ENCODE assay signal across 8 cellular contexts in the genomic region with DNA sequence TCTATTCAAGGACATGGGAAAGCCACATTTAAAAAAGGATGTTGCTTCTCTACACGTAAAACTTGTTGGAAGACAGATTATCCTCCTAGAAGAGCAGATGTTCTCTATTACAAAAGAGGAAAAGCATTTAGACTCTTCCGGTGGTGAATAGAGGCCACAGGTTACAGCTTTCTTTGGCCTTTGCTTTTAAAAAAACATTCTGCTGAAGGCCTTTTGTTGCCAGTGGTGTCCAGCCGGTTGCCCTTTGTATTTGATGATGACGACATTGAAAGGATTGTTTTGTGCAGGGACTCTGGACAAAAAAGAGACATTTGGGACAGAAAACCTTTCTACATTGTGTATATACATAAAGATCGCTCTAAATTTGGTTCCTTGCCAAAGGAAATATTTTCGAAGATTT.
DNase-seq lines count a peak whose midpoint lies in the region; ATAC-seq and TF ChIP-seq lines count a peak whose summit lies in the region.
"Had no signal": no experiment of that assay in that cellular context is flagged by ENCODE, and none has a peak within 500 bp of the region (broad histone marks: within the 10 kb centered on the region; RNA-seq: fewer than 3 reads in every experiment).

No MANE protein-coding gene starts in this region.

- peaks cover 6 to 48% of the 10 kb centered on the region in 2 donors for H3K4me1 ChIP-seq in ascending aorta
- peaks cover 7 to 40% (median 29%) of the 10 kb centered on the region in 6 donors for H3K4me1 ChIP-seq in spleen

- TF ChIP-seq CTCF in NB4 (IDR thresholded peaks at IDR 0.05; ENCODE audit: low read depth, low read length) (no peak), ascending aorta (IDR thresholded peaks at IDR 0.05) (no peak), spleen (IDR thresholded peaks at IDR 0.05 in 8 of 11, conservative IDR thresholded peaks at IDR 0.05 in 3 of 11) (no peak)

- H3K4me3 ChIP-seq in NB4 (ENCODE audit: low read depth, low read length) (no peak overlapping the region), ascending aorta (no peak overlapping the region), spleen (no peak overlapping the region)

- peak; percentile 60 for DNase-seq in NB4 (ENCODE audit: low read depth)
- no peak for DNase-seq in ascending aorta (ENCODE audit: low spot score in 2 of 2)
- peak; percentile 37 for DNase-seq in hepatic stellate cell (ENCODE audit: low spot score)
- DNase-seq in spleen, result no peak
- no peak for DNase-seq in middle frontal gyrus (ENCODE audit: extremely low spot score, low spot score)
- DNase-seq: NCI-H1694 had no signal

- TF ChIP-seq POLR2A in NB4 (IDR thresholded peaks at IDR 0.05; ENCODE audit: extremely low read depth, insufficient read length) (no peak), spleen (IDR thresholded peaks at IDR 0.05) (no peak)

- H3K27ac ChIP-seq in ascending aorta, result peak overlapping the region; percentile 31 to 73
- peak overlapping the region; percentile 23 to 76 (median 68) for H3K27ac ChIP-seq in spleen

- H3K36me3 ChIP-seq in ascending aorta (no peaks in the 10 kb centered on the region), spleen (no peaks in the 10 kb centered on the region)

- no peaks in the 10 kb centered on the region for H3K27me3 ChIP-seq in ascending aorta
- H3K27me3 ChIP-seq in spleen (replicated peaks in 1 of 7), result no peaks in the 10 kb centered on the region

- intact Hi-C loops in ascending aorta (cut with DNase I), result loop anchor here (5.0 kb wide), 1 partner anchor 35 kb away; no protein-coding TSS in a partner anchor
- intact Hi-C loops in spleen (cut with DNase I; ENCODE audit: low total_unique reads), result no loop called here

- 32 to 47% (median 39%) methylated on average over 6 of the region's 6 CpGs for WGBS in spleen, 5 donors

- no peaks in the 10 kb centered on the region for H3K9me3 ChIP-seq in ascending aorta
- no peaks in the 10 kb centered on the region for H3K9me3 ChIP-seq in spleen

- ATAC-seq in GM18868 (IDR thresholded peaks at IDR 0.05; ENCODE audit: unreplicated experiment), result no peak
- ATAC-seq in HG03439 (IDR thresholded peaks at IDR 0.05; ENCODE audit: unreplicated experiment), result no peak

Comparison
In these comparisons a context has a peak if more than half of its experiments do, and no peak if none do; other contexts are left out.
1. DNase-seq: peak in NB4 (single experiment) and hepatic stellate cell (single experiment); none in ascending aorta (0 of 2), spleen (single experiment) and middle frontal gyrus (single experiment).